In genomic region chr12:118850244-118850825, GRCh38 we compare ENCODE assay signal across 8 cellular contexts.
DNase-seq lines count a peak whose midpoint lies in the region; ATAC-seq and TF ChIP-seq lines count a peak whose summit lies in the region.

No MANE protein-coding gene starts in this region.

- POLR2A ChIA-PET in HEK293T (lab: Yijun Ruan, JAX), result no interaction called here

- peak; percentile 30 for DNase-seq in DMS53 treated with DMSO at 0.1 percent for 48 hours (lab: John Stamatoyannopoulos, UW; ENCODE audit: unreplicated experiment)
- DNase-seq in HEK293T (ENCODE audit: extremely low spot score), result peak; percentile 54
- DNase-seq in left kidney (ENCODE audit: low read depth, low spot score), result peak; percentile 5
- no peak for DNase-seq in effector CD4-positive, alpha-beta T cell

- ATAC-seq in HG02623 (IDR thresholded peaks at IDR 0.05; ENCODE audit: unreplicated experiment), result no peak
- no peak for ATAC-seq in HG03108 (IDR thresholded peaks at IDR 0.05; ENCODE audit: unreplicated experiment)
- no peak for ATAC-seq in HG02571 (IDR thresholded peaks at IDR 0.05; ENCODE audit: unreplicated experiment)

- peak; percentile 76 for TF ChIP-seq CTCF in VCaP (conservative IDR thresholded peaks at IDR 0.05)

- H3K27ac ChIP-seq in VCaP, result no peak overlapping the region

- CTCF ChIA-PET in HEK293T (lab: Yijun Ruan, JAX), result interaction anchor here (0.6 to 1.1 kb wide), 2 partner anchors 9 to 750 kb away, joined by 3 read pairs; no protein-coding TSS in a partner anchor

TF ChIP-seq in HEK293T, 16 proteins besides CTCF, POLR2A, EP300 and RAD21:
- TF ChIP-seq ARNT (IDR thresholded peaks at IDR 0.05) (no peak), CTBP1 (IDR thresholded peaks at IDR 0.05; ENCODE audit: borderline replicate concordance) (no peak), SUZ12 (IDR thresholded peaks at IDR 0.05) (no peak), HDGF (IDR thresholded peaks at IDR 0.05; ENCODE audit: borderline replicate concordance) (no peak), SP1 (IDR thresholded peaks at IDR 0.05) (no peak), ELF4 (IDR thresholded peaks at IDR 0.05) (no peak), ZNF384 (IDR thresholded peaks at IDR 0.05) (no peak), LEF1 (IDR thresholded peaks at IDR 0.05; ENCODE audit: borderline replicate concordance) (no peak), L3MBTL2 (conservative IDR thresholded peaks at IDR 0.05) (no peak), FOXM1 (IDR thresholded peaks at IDR 0.05; ENCODE audit: borderline replicate concordance) (no peak), PKNOX1 (IDR thresholded peaks at IDR 0.05) (no peak), TARDBP (IDR thresholded peaks at IDR 0.05) (no peak), FOXA1 (IDR thresholded peaks at IDR 0.05) (no peak), NFRKB (IDR thresholded peaks at IDR 0.05) (no peak), FOXK2 (IDR thresholded peaks at IDR 0.05) (no peak), BHLHE40 (IDR thresholded peaks at IDR 0.05; ENCODE audit: borderline replicate concordance) (no peak)
